ENCODE assay signal across 20 cellular contexts in genomic region chr14:54170301-54170700, GRCh38.
"Had no signal": no experiment of that assay in that cellular context is flagged by ENCODE, and none has a peak within 500 bp of the region (broad histone marks: within the 10 kb centered on the region; RNA-seq: fewer than 3 reads in every experiment).

No MANE protein-coding gene starts in this region.

- DNase-seq: activated CD4-positive, alpha-beta T cell treated with anti-CD3 and anti-CD28 coated beads for 1 hour; activated CD4-positive, alpha-beta T cell treated with anti-CD3 and anti-CD28 coated beads, Interleukin-2, amount 50 U/mL, for 4 hours; activated naive CD4-positive, alpha-beta T cell treated with anti-CD3 and anti-CD28 coated beads for 36 hours; activated naive CD8-positive, alpha-beta T cell treated with anti-CD3 and anti-CD28 coated beads, Interleukin-2, amount 50 U/mL, for 24 hours; activated T-cell treated with anti-CD3 and anti-CD28 coated beads, Interleukin-2, amount 50 U/mL, for 1 hour; aorta; dorsolateral prefrontal cortex; endodermal cell; head of caudate nucleus; immature natural killer cell; mucosa of descending colon; naive thymus-derived CD4-positive, alpha-beta T cell; pancreas; thyroid gland had no signal

- H3K4me1 Mint-ChIP-seq: activated naive CD8-positive, alpha-beta T cell treated with anti-CD3 and anti-CD28 coated beads, Interleukin-2, amount 50 U/mL, for 24 hours; immature natural killer cell; naive thymus-derived CD4-positive, alpha-beta T cell; stimulated activated effector memory CD8-positive, alpha-beta T cell treated with anti-CD3 and anti-CD28 coated beads, Interleukin-12 subunit alpha, Interleukin-12 subunit beta, amount 100 ng/mL, for 72 hours had no signal

- H3K4me3 Mint-ChIP-seq: activated naive CD4-positive, alpha-beta T cell treated with anti-CD3 and anti-CD28 coated beads for 36 hours; activated naive CD8-positive, alpha-beta T cell treated with anti-CD3 and anti-CD28 coated beads, Interleukin-2, amount 50 U/mL, for 24 hours; endodermal cell; immature natural killer cell; naive thymus-derived CD4-positive, alpha-beta T cell; stimulated activated effector memory CD8-positive, alpha-beta T cell treated with anti-CD3 and anti-CD28 coated beads, Interleukin-12 subunit alpha, Interleukin-12 subunit beta, amount 100 ng/mL, for 72 hours; T-helper 1 cell treated with Interleukin-12 subunit alpha and Interleukin-12 subunit beta and Interleukin-4 antibody, amounts not matched to agents 30 μg/mL and 1 μg/mL, for 36 hours had no signal

- H3K27ac ChIP-seq: dorsolateral prefrontal cortex, pancreas, thyroid gland, VCaP had no signal

- H3K27ac Mint-ChIP-seq: activated naive CD4-positive, alpha-beta T cell treated with anti-CD3 and anti-CD28 coated beads for 36 hours; activated naive CD8-positive, alpha-beta T cell treated with anti-CD3 and anti-CD28 coated beads, Interleukin-2, amount 50 U/mL, for 24 hours; activated T-helper 2 cell treated with anti-CD3 and anti-CD28 coated beads, Interferon-gamma antibody, Interleukin-2, Interleukin-4, amounts not matched to agents 10 μg/mL and 5 μg/mL and 100 μg/mL, durations not matched to agents 14 hours and 24 hours and 36 hours; endodermal cell; immature natural killer cell; naive thymus-derived CD4-positive, alpha-beta T cell; stimulated activated effector memory CD8-positive, alpha-beta T cell treated with anti-CD3 and anti-CD28 coated beads, Interleukin-12 subunit alpha, Interleukin-12 subunit beta, amount 100 ng/mL, for 72 hours; T-helper 1 cell treated with Interleukin-12 subunit alpha and Interleukin-12 subunit beta and Interleukin-4 antibody, amounts not matched to agents 30 μg/mL and 1 μg/mL, for 36 hours had no signal

- H3K36me3 ChIP-seq: pancreas, thyroid gland had no signal

- ATAC-seq: activated naive CD8-positive, alpha-beta T cell treated with anti-CD3 and anti-CD28 coated beads, Interleukin-2, amount 50 U/mL, for 24 hours; naive thymus-derived CD4-positive, alpha-beta T cell; stimulated activated effector memory CD8-positive, alpha-beta T cell treated with anti-CD3 and anti-CD28 coated beads, Interleukin-12 subunit alpha, Interleukin-12 subunit beta, amount 100 ng/mL, for 72 hours had no signal

- FAIRE-seq: bronchial epithelial cell, pancreas had no signal

- H3K9me3 ChIP-seq: mucosa of descending colon, pancreas, thyroid gland had no signal

- H3K27me3 ChIP-seq: pancreas, thyroid gland had no signal

- H3K36me3 Mint-ChIP-seq: immature natural killer cell; naive thymus-derived CD4-positive, alpha-beta T cell; stimulated activated effector memory CD8-positive, alpha-beta T cell treated with anti-CD3 and anti-CD28 coated beads, Interleukin-12 subunit alpha, Interleukin-12 subunit beta, amount 100 ng/mL, for 72 hours had no signal

- H3K4me3 ChIP-seq: dorsolateral prefrontal cortex, lung, mucosa of descending colon, pancreas, thyroid gland had no signal

- H3K9me3 Mint-ChIP-seq: activated naive CD4-positive, alpha-beta T cell treated with anti-CD3 and anti-CD28 coated beads for 36 hours; activated naive CD8-positive, alpha-beta T cell treated with anti-CD3 and anti-CD28 coated beads, Interleukin-2, amount 50 U/mL, for 24 hours; activated T-helper 2 cell treated with anti-CD3 and anti-CD28 coated beads, Interferon-gamma antibody, Interleukin-2, Interleukin-4, amounts not matched to agents 10 μg/mL and 5 μg/mL and 100 μg/mL, durations not matched to agents 14 hours and 24 hours and 36 hours; endodermal cell; naive thymus-derived CD4-positive, alpha-beta T cell; stimulated activated effector memory CD8-positive, alpha-beta T cell treated with anti-CD3 and anti-CD28 coated beads, Interleukin-12 subunit alpha, Interleukin-12 subunit beta, amount 100 ng/mL, for 72 hours; T-helper 1 cell treated with Interleukin-12 subunit alpha and Interleukin-12 subunit beta and Interleukin-4 antibody, amounts not matched to agents 30 μg/mL and 1 μg/mL, for 36 hours had no signal

- H3K4me1 ChIP-seq: pancreas had no signal
